ENCODE assay signal across 8 cellular contexts in genomic region chr19:12838182-12838890, GRCh38. TPM values are rescaled to one million over a fixed set of nuclear protein-coding genes. Genes with fewer than 3 reads are reported as not detected.
DNase-seq lines count a peak whose midpoint lies in the region; ATAC-seq, FAIRE-seq and TF ChIP-seq lines count a peak whose summit lies in the region.

Gene MAST1, plus strand, starts transcription at chr19:12838515. Its CDS starts 58 bp downstream, at chr19:12838573.

- no peaks in the 10 kb centered on the region for H3K9me3 ChIP-seq in CD4-positive, alpha-beta memory T cell (ENCODE audit: control insufficient read depth in 1 of 2, low read length in 2 of 2)
- H3K9me3 ChIP-seq in adipocyte (ENCODE audit: control insufficient read depth, low read length) (no peaks in the 10 kb centered on the region), hepatocyte (ENCODE audit: low read depth) (no peaks in the 10 kb centered on the region), small intestine (ENCODE audit: control insufficient read depth, low read depth) (no peaks in the 10 kb centered on the region)

- H3K36me3 Mint-ChIP-seq in CD4-positive, alpha-beta memory T cell, result peaks cover 2 to 3% of the 10 kb centered on the region in 2 donors

- peak within 1 kb of the TSS in 5 of 7 donors; percentile 23 to 87 (median 73) for H3K27ac Mint-ChIP-seq in CD4-positive, alpha-beta memory T cell

- CTCF ChIA-PET in CD4-positive, alpha-beta memory T cell (lab: Charles Lee; ENCODE audit: partially characterized antibody), result interaction anchor here (1.2 kb wide), 1 partner anchor 9 kb away, joined by 4 read pairs; no protein-coding TSS in a partner anchor

- H3K27me3 ChIP-seq in CD4-positive, alpha-beta memory T cell (ENCODE audit: insufficient read depth, low read length), result peaks cover 66% of the 10 kb centered on the region
- H3K27me3 ChIP-seq in adipocyte (replicated peaks; ENCODE audit: control insufficient read depth, insufficient read depth, low read length), result peaks cover 77% of the 10 kb centered on the region
- H3K27me3 ChIP-seq in hepatocyte, result peaks cover 83% of the 10 kb centered on the region
- H3K27me3 ChIP-seq in small intestine (ENCODE audit: control insufficient read depth in 2 of 2, insufficient read depth in 2 of 2, low read length in 2 of 2), result peaks cover 3 to 60% of the 10 kb centered on the region in 2 donors

- H3K4me1 Mint-ChIP-seq in CD4-positive, alpha-beta memory T cell, result peaks cover 23 to 49% (median 31%) of the 10 kb centered on the region in 4 donors

- peak within 1 kb of the TSS; percentile 52 to 88 (median 71) for H3K4me3 Mint-ChIP-seq in CD4-positive, alpha-beta memory T cell

- H3K27ac ChIP-seq in CD4-positive, alpha-beta memory T cell (ENCODE audit: low read depth, low read length), result no peak within 1 kb of the TSS
- no peak within 1 kb of the TSS for H3K27ac ChIP-seq in hepatocyte
- H3K27ac ChIP-seq in small intestine (ENCODE audit: low read depth in 1 of 2, low read length in 1 of 2), result no peak within 1 kb of the TSS

- WGBS in hepatocyte (ENCODE audit: low lambda C conversion rate, missing lambda C conversion rate), result 1% methylated on average over 16 of the region's 69 CpGs
- 1% methylated on average over 30 to 69 of the region's 69 CpGs for WGBS in small intestine, 3 donors

- no peak within 1 kb of the TSS for H3K9ac ChIP-seq in adipocyte (ENCODE audit: low read length)

- peak within 1 kb of the TSS in 1 of 2 donors; percentile 24 for H3K4me3 ChIP-seq in CD4-positive, alpha-beta memory T cell (ENCODE audit: low read length in 2 of 2)
- no peak within 1 kb of the TSS for H3K4me3 ChIP-seq in adipocyte (ENCODE audit: low read length)
- peak within 1 kb of the TSS; percentile 45 for H3K4me3 ChIP-seq in hepatocyte
- H3K4me3 ChIP-seq in small intestine (ENCODE audit: low read depth in 1 of 2, low read length in 2 of 2), result peak within 1 kb of the TSS in 1 of 2 donors; percentile 31

- peak within 1 kb of the TSS; percentile 26 for H2AFZ ChIP-seq in hepatocyte

- intact Hi-C loops in CD4-positive, alpha-beta memory T cell (cut with micrococcal nuclease), result no loop called here

- H4K20me1 ChIP-seq in hepatocyte (ENCODE audit: insufficient read depth, poor library complexity, severe bottlenecking), result no peaks in the 10 kb centered on the region

- H3K27me3 Mint-ChIP-seq in CD4-positive, alpha-beta memory T cell, result peaks cover 64 to 65% of the 10 kb centered on the region in 2 donors

- peak within 1 kb of the TSS; percentile 91 for H3K4me2 ChIP-seq in hepatocyte

- H3K9me2 ChIP-seq in hepatocyte (replicated peaks; ENCODE audit: insufficient read depth), result no peaks in the 10 kb centered on the region

- ATAC-seq in GM21381 (IDR thresholded peaks at IDR 0.05; ENCODE audit: unreplicated experiment), result no peak
- no peak for ATAC-seq in GM21723 (IDR thresholded peaks at IDR 0.05; ENCODE audit: unreplicated experiment)

- POLR2A ChIA-PET in CD4-positive, alpha-beta memory T cell (lab: Charles Lee; ENCODE audit: partially characterized antibody), result no interaction called here

- no peaks in the 10 kb centered on the region for H3K36me3 ChIP-seq in CD4-positive, alpha-beta memory T cell (ENCODE audit: insufficient read depth, low read length)
- H3K36me3 ChIP-seq in adipocyte (ENCODE audit: control insufficient read depth, insufficient read depth, low read length, severe bottlenecking) (no peaks in the 10 kb centered on the region), hepatocyte (replicated peaks; ENCODE audit: insufficient read depth, low read depth) (no peaks in the 10 kb centered on the region), small intestine (ENCODE audit: control insufficient read depth in 2 of 2, insufficient read depth in 2 of 2, low read length in 2 of 2) (no peaks in the 10 kb centered on the region)

- no peak for FAIRE-seq in HTR-8/SVneo (lab: Jason Lieb, UNC)
- no peak for FAIRE-seq in small intestine (lab: Jason Lieb, UNC)

- H3K4me1 ChIP-seq in CD4-positive, alpha-beta memory T cell (ENCODE audit: insufficient read depth, low read length), result peaks cover 39% of the 10 kb centered on the region
- H3K4me1 ChIP-seq in adipocyte (ENCODE audit: control insufficient read depth, insufficient read depth, low read length) (peaks cover 7% of the 10 kb centered on the region), hepatocyte (ENCODE audit: insufficient read depth) (no peaks in the 10 kb centered on the region), small intestine (ENCODE audit: control insufficient read depth in 2 of 2, insufficient read depth in 1 of 2, low read depth in 1 of 2, low read length in 1 of 2) (peaks cover 0 to 2% of the 10 kb centered on the region in 2 donors)

- DNase-seq in CD4-positive, alpha-beta memory T cell, result peak in 4 of 5 donors; percentile 42 to 58 (median 55)
- DNase-seq in HTR-8/SVneo (ENCODE audit: insufficient read length, low spot score), result peak; percentile 76
- peak; percentile 49 for DNase-seq in RKO (ENCODE audit: low spot score)
- peak; percentile 63 for DNase-seq in adipocyte (ENCODE audit: low read depth)
- peak; percentile 83 for DNase-seq in hepatocyte (ENCODE audit: low spot score)
- DNase-seq in small intestine, result peak; percentile 29

- H3K9me3 Mint-ChIP-seq in CD4-positive, alpha-beta memory T cell, result peaks cover 0 to 7% (median under 1%) of the 10 kb centered on the region in 8 donors

- H3K79me2 ChIP-seq in hepatocyte, result no peaks in the 10 kb centered on the region

- TF ChIP-seq CTCF in hepatocyte (IDR thresholded peaks at IDR 0.05; ENCODE audit: poor library complexity), result peak; percentile 39

RNA-seq across cellular contexts. Expression of gene MAST1, which starts in this region (rescaled TPM):
- not detected for total RNA-seq in CD4-positive, alpha-beta memory T cell
- polyA plus RNA-seq in CD4-positive, alpha-beta memory T cell, result under 1 TPM in 1 of 2 donors, not detected in 1; 0.48 TPM
- 0.20 and 0.32 TPM in 2 replicates for total RNA-seq in hepatocyte
- 0.22 and 0.54 TPM in 2 replicates for polyA plus RNA-seq in hepatocyte
- polyA plus RNA-seq in small intestine, result 1 to 10 TPM in 2 of 3 donors, under 1 TPM in 1; 0.54 to 3.3 (median 1.1) TPM

Comparison
In these comparisons a context has a peak if more than half of its experiments do, and no peak if none do; other contexts are left out.
1. Peak in DNase-seq in CD4-positive, alpha-beta memory T cell; RNA of the gene not detected or under 1 TPM.
2. Peak in DNase-seq, H3K4me3 ChIP-seq and H3K4me2 ChIP-seq in hepatocyte; RNA of the gene not detected or under 1 TPM.
3. DNase-seq: peak in every context shown above with its lines; median percentile 83 in hepatocyte; 76 in HTR-8/SVneo; 63 in adipocyte; 55 in CD4-positive, alpha-beta memory T cell; 49 in RKO; 29 in small intestine.